In genomic region chr2:113511859-113512258, GRCh38 we compare ENCODE assay signal across 11 cellular contexts. TPM values are rescaled to one million over a fixed set of nuclear protein-coding genes. Genes with fewer than 3 reads are reported as not detected.
DNase-seq lines count a peak whose midpoint lies in the region; ATAC-seq lines count a peak whose summit lies in the region.
"Not testable (repeated sequence)": the region's sequence is repeated elsewhere in the genome, so short reads cannot be mapped to it uniquely, and the experiment has no call there.
"Had no signal": no experiment of that assay in that cellular context is flagged by ENCODE, and none has a peak within 500 bp of the region (broad histone marks: within the 10 kb centered on the region; RNA-seq: fewer than 3 reads in every experiment).

No MANE protein-coding gene starts in this region.

- ATAC-seq in activated naive CD4-positive, alpha-beta T cell treated with anti-CD3 and anti-CD28 coated beads, Interleukin-2, amount 50 U/mL, for 72 hours, result peak; percentile 22 to 54
- peak; percentile 39 for ATAC-seq in stimulated activated naive CD8-positive, alpha-beta T cell treated with anti-CD3 and anti-CD28 coated beads, Interleukin-15, amount 100 ng/mL, for 72 hours

- WGBS in neuronal stem cell (ENCODE audit: extremely low coverage in 2 of 2, insufficient read length in 2 of 2, insufficient replicate concordance in 1 of 2), 2 donors, result no CpG with 5 or more reads among the region's 14 CpGs

- not testable (repeated sequence) for H3K27ac Mint-ChIP-seq in activated CD4-positive, alpha-beta T cell treated with anti-CD3 and anti-CD28 coated beads, Interleukin-2, amount 10 ng/mL, durations not matched to agents 24 days and 14 days; activated naive CD4-positive, alpha-beta T cell treated with anti-CD3 and anti-CD28 coated beads, Interleukin-2, amount 50 U/mL, for 72 hours; stimulated activated naive CD8-positive, alpha-beta T cell treated with anti-CD3 and anti-CD28 coated beads, Interleukin-15, amount 100 ng/mL, for 72 hours

- not testable (repeated sequence) for H3K14ac ChIP-seq in neuronal stem cell (ENCODE audit: low read length)

- POLR2A ChIA-PET in HEK293T (lab: Yijun Ruan, JAX), result not testable (repeated sequence)

- H2AFZ ChIP-seq in neuronal stem cell (ENCODE audit: low read length), result not testable (repeated sequence)

- H3K23ac ChIP-seq in neuronal stem cell (ENCODE audit: low read depth, low read length, poor library complexity), result not testable (repeated sequence)

- not testable (repeated sequence) for H3K4me2 ChIP-seq in neuronal stem cell (ENCODE audit: insufficient read depth, low read length, poor library complexity, severe bottlenecking)

- CTCF ChIA-PET in HEK293T (lab: Yijun Ruan, JAX), result not testable (repeated sequence)

- not testable (repeated sequence) for H3K9ac ChIP-seq in neuronal stem cell (ENCODE audit: low read depth, low read length, poor library complexity)

- peaks cover 16% of the 10 kb centered on the region for H3K27me3 Mint-ChIP-seq in activated CD4-positive, alpha-beta T cell treated with anti-CD3 and anti-CD28 coated beads, Interleukin-2, amount 10 ng/mL, durations not matched to agents 24 days and 14 days
- peaks cover 21% of the 10 kb centered on the region for H3K27me3 Mint-ChIP-seq in stimulated activated naive CD8-positive, alpha-beta T cell treated with anti-CD3 and anti-CD28 coated beads, Interleukin-15, amount 100 ng/mL, for 72 hours

- not testable (repeated sequence) for H4K91ac ChIP-seq in neuronal stem cell (ENCODE audit: low read depth, low read length, poor library complexity)

- H2BK15ac ChIP-seq in neuronal stem cell (ENCODE audit: low read length), result not testable (repeated sequence)

- peaks cover 0 to 16% (median 7%) of the 10 kb centered on the region in 3 experiments for H3K27me3 ChIP-seq in neuronal stem cell (ENCODE audit: control insufficient read depth in 3 of 3, insufficient read depth in 3 of 3, low read depth in 1 of 3, low read length in 3 of 3)

- not testable (repeated sequence) for H2BK5ac ChIP-seq in neuronal stem cell (ENCODE audit: low read length)

- H3K9me3 ChIP-seq in neuronal stem cell (replicated peaks in 1 of 2; ENCODE audit: control insufficient read depth in 2 of 2, insufficient read depth in 1 of 2, low read depth in 1 of 2, low read length in 2 of 2), result not testable (repeated sequence)

- not testable (repeated sequence) for H3K4ac ChIP-seq in neuronal stem cell (ENCODE audit: low read length)

- H2BK12ac ChIP-seq in neuronal stem cell (ENCODE audit: low read length), result not testable (repeated sequence)

- H3K4me3 Mint-ChIP-seq in activated CD4-positive, alpha-beta T cell treated with anti-CD3 and anti-CD28 coated beads, Interleukin-2, amount 10 ng/mL, durations not matched to agents 24 days and 14 days; stimulated activated naive CD8-positive, alpha-beta T cell treated with anti-CD3 and anti-CD28 coated beads, Interleukin-15, amount 100 ng/mL, for 72 hours: not testable (repeated sequence)

- H2AK5ac ChIP-seq in neuronal stem cell (ENCODE audit: low read depth, low read length), result not testable (repeated sequence)

- H4K8ac ChIP-seq in neuronal stem cell (ENCODE audit: low read depth, low read length), result not testable (repeated sequence)

- H3K4me1 Mint-ChIP-seq in activated CD4-positive, alpha-beta T cell treated with anti-CD3 and anti-CD28 coated beads, Interleukin-2, amount 10 ng/mL, durations not matched to agents 24 days and 14 days; stimulated activated naive CD8-positive, alpha-beta T cell treated with anti-CD3 and anti-CD28 coated beads, Interleukin-15, amount 100 ng/mL, for 72 hours: not testable (repeated sequence)

- H2BK120ac ChIP-seq in neuronal stem cell (ENCODE audit: low read depth, low read length), result not testable (repeated sequence)

- H3K36me3 ChIP-seq in neuronal stem cell (replicated peaks in 1 of 2; ENCODE audit: control insufficient read depth in 2 of 2, insufficient read depth in 2 of 2, low read length in 2 of 2), result not testable (repeated sequence)

- peak overlapping the region; percentile 38 for H3K18ac ChIP-seq in neuronal stem cell (ENCODE audit: low read length)

- not testable (repeated sequence) for H3K79me1 ChIP-seq in neuronal stem cell (ENCODE audit: low read depth, low read length)

- not testable (repeated sequence) for H3K36me3 Mint-ChIP-seq in activated CD4-positive, alpha-beta T cell treated with anti-CD3 and anti-CD28 coated beads, Interleukin-2, amount 10 ng/mL, durations not matched to agents 24 days and 14 days (ENCODE audit: low read depth); activated naive CD4-positive, alpha-beta T cell treated with anti-CD3 and anti-CD28 coated beads, Interleukin-2, amount 50 U/mL, for 72 hours

- not testable (repeated sequence) for H3K9me3 Mint-ChIP-seq in activated CD4-positive, alpha-beta T cell treated with anti-CD3 and anti-CD28 coated beads, Interleukin-2, amount 10 ng/mL, durations not matched to agents 24 days and 14 days; activated naive CD4-positive, alpha-beta T cell treated with anti-CD3 and anti-CD28 coated beads, Interleukin-2, amount 50 U/mL, for 72 hours; stimulated activated naive CD8-positive, alpha-beta T cell treated with anti-CD3 and anti-CD28 coated beads, Interleukin-15, amount 100 ng/mL, for 72 hours

- intact Hi-C loops in activated CD4-positive, alpha-beta T cell treated with anti-CD3 and anti-CD28 coated beads, Interleukin-2, amount 10 ng/mL, durations not matched to agents 24 days and 14 days (cut with micrococcal nuclease), result not testable (repeated sequence)

- DNase-seq in D341Med (ENCODE audit: low spot score) (peak; percentile 3), HEK293T (ENCODE audit: extremely low spot score) (peak; percentile 0), iPS-NIHi11 (ENCODE audit: low spot score) (peak; percentile 1)
- peak; percentile 58 for DNase-seq in activated CD4-positive, alpha-beta T cell treated with anti-CD3 and anti-CD28 coated beads, Interleukin-2, amount 10 ng/mL, durations not matched to agents 24 days and 14 days
- not testable (repeated sequence) for DNase-seq in activated naive CD4-positive, alpha-beta T cell treated with anti-CD3 and anti-CD28 coated beads, Interleukin-2, amount 50 U/mL, for 72 hours (ENCODE audit: low spot score in 2 of 2); neuronal stem cell (ENCODE audit: low spot score); stimulated activated naive CD8-positive, alpha-beta T cell treated with anti-CD3 and anti-CD28 coated beads, Interleukin-15, amount 100 ng/mL, for 72 hours

- H3K27ac ChIP-seq in neuronal stem cell (replicated peaks; ENCODE audit: low read length), result not testable (repeated sequence)

- H3K4me3 ChIP-seq in neuronal stem cell (ENCODE audit: low read length in 2 of 2), result not testable (repeated sequence)

- not testable (repeated sequence) for H3K4me1 ChIP-seq in neuronal stem cell (ENCODE audit: control insufficient read depth in 2 of 2, insufficient read depth in 1 of 2, low read depth in 1 of 2, low read length in 2 of 2)

RNA-seq across cellular contexts. Expression of gene FOXD4L1, which starts 13.4 kb away (rescaled TPM):
- total RNA-seq in activated CD4-positive, alpha-beta T cell treated with anti-CD3 and anti-CD28 coated beads, Interleukin-2, amount 10 ng/mL, durations not matched to agents 24 days and 14 days, result 0.17 and 0.30 TPM in 2 replicates
- total RNA-seq in activated naive CD4-positive, alpha-beta T cell treated with anti-CD3 and anti-CD28 coated beads, Interleukin-2, amount 50 U/mL, for 72 hours, result under 1 TPM in 1 of 2 donors, not detected in 1; 0.30 TPM
- polyA plus RNA-seq in neuronal stem cell (2013, experiment 1 of 2), result not detected
- 0.01 TPM for polyA plus RNA-seq in neuronal stem cell (2013, experiment 2 of 2)
- total RNA-seq: CD4-positive, CD25-positive, alpha-beta regulatory T cell; CD8-positive, alpha-beta T cell; GM23338; H4 had no signal
- polyA plus RNA-seq: GM23338 had no signal
